ENCODE assay signal across 1 cellular context in genomic region chr11:116993599-116993998, GRCh38.
TF ChIP-seq lines count a peak whose summit lies in the region.

No MANE protein-coding gene starts in this region.

TF ChIP-seq in H1, 55 proteins besides CTCF, POLR2A, EP300 and RAD21 (continued from another document):
- TF ChIP-seq CBX5 (IDR thresholded peaks at IDR 0.05; ENCODE audit: low read depth, low read length) (no peak), POLR2AphosphoS5 (IDR thresholded peaks at IDR 0.05; ENCODE audit: low read depth, low read length) (no peak), CEBPB (IDR thresholded peaks at IDR 0.05; ENCODE audit: low read depth, low read length) (no peak), RFX5 (IDR thresholded peaks at IDR 0.05; ENCODE audit: borderline replicate concordance, low read depth, low read length) (no peak), NRF1 (IDR thresholded peaks at IDR 0.05; ENCODE audit: low read depth, low read length) (no peak)
- TF ChIP-seq, protein P1, sequence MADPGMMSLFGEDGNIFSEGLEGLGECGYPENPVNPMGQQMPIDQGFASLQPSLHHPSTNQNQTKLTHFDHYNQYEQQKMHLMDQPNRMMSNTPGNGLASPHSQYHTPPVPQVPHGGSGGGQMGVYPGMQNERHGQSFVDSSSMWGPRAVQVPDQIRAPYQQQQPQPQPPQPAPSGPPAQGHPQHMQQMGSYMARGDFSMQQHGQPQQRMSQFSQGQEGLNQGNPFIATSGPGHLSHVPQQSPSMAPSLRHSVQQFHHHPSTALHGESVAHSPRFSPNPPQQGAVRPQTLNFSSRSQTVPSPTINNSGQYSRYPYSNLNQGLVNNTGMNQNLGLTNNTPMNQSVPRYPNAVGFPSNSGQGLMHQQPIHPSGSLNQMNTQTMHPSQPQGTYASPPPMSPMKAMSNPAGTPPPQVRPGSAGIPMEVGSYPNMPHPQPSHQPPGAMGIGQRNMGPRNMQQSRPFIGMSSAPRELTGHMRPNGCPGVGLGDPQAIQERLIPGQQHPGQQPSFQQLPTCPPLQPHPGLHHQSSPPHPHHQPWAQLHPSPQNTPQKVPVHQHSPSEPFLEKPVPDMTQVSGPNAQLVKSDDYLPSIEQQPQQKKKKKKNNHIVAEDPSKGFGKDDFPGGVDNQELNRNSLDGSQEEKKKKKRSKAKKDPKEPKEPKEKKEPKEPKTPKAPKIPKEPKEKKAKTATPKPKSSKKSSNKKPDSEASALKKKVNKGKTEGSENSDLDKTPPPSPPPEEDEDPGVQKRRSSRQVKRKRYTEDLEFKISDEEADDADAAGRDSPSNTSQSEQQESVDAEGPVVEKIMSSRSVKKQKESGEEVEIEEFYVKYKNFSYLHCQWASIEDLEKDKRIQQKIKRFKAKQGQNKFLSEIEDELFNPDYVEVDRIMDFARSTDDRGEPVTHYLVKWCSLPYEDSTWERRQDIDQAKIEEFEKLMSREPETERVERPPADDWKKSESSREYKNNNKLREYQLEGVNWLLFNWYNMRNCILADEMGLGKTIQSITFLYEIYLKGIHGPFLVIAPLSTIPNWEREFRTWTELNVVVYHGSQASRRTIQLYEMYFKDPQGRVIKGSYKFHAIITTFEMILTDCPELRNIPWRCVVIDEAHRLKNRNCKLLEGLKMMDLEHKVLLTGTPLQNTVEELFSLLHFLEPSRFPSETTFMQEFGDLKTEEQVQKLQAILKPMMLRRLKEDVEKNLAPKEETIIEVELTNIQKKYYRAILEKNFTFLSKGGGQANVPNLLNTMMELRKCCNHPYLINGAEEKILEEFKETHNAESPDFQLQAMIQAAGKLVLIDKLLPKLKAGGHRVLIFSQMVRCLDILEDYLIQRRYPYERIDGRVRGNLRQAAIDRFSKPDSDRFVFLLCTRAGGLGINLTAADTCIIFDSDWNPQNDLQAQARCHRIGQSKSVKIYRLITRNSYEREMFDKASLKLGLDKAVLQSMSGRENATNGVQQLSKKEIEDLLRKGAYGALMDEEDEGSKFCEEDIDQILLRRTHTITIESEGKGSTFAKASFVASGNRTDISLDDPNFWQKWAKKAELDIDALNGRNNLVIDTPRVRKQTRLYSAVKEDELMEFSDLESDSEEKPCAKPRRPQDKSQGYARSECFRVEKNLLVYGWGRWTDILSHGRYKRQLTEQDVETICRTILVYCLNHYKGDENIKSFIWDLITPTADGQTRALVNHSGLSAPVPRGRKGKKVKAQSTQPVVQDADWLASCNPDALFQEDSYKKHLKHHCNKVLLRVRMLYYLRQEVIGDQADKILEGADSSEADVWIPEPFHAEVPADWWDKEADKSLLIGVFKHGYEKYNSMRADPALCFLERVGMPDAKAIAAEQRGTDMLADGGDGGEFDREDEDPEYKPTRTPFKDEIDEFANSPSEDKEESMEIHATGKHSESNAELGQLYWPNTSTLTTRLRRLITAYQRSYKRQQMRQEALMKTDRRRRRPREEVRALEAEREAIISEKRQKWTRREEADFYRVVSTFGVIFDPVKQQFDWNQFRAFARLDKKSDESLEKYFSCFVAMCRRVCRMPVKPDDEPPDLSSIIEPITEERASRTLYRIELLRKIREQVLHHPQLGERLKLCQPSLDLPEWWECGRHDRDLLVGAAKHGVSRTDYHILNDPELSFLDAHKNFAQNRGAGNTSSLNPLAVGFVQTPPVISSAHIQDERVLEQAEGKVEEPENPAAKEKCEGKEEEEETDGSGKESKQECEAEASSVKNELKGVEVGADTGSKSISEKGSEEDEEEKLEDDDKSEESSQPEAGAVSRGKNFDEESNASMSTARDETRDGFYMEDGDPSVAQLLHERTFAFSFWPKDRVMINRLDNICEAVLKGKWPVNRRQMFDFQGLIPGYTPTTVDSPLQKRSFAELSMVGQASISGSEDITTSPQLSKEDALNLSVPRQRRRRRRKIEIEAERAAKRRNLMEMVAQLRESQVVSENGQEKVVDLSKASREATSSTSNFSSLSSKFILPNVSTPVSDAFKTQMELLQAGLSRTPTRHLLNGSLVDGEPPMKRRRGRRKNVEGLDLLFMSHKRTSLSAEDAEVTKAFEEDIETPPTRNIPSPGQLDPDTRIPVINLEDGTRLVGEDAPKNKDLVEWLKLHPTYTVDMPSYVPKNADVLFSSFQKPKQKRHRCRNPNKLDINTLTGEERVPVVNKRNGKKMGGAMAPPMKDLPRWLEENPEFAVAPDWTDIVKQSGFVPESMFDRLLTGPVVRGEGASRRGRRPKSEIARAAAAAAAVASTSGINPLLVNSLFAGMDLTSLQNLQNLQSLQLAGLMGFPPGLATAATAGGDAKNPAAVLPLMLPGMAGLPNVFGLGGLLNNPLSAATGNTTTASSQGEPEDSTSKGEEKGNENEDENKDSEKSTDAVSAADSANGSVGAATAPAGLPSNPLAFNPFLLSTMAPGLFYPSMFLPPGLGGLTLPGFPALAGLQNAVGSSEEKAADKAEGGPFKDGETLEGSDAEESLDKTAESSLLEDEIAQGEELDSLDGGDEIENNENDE (IDR thresholded peaks at IDR 0.05; ENCODE audit: insufficient replicate concordance, low read length) = no peak
